ENCODE assay signal across 30 cellular contexts in the genomic region with DNA sequence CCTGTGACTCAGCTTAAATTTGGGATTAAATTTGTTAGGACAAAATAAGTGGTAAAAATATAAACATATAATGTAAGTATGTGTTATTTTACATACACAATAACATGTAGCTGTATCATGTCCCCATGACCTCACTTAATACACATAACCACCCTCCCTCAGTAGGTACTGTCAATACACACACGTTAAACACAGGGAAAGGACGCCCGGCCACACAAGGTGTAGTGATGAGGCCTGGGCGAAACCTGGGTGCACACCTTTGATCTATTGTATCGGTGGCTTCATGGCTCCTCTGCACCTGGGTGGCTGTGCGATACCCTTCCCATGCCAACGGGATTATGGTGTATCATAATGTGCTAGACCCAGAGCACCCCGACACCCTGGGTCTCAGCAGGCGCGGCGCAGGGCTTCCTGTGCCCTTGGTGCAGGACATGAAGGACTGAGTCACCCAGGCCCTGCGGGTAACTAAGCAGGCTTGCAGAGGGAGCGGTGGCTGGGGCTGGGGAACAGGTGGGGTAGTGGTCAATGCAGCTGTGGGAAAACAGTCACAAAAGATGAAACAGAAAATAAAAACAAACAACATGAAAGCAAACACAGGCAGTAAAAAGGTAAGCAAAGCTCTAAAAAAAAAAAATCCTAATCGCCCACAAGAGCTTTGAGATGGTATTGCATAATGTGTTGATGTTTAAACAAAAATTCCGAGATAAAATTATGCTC.
A peak's percentile ranks its signal among the peaks of the same experiment; 100 is the strongest.
DNase-seq lines count a peak whose midpoint lies in the region; ATAC-seq, FAIRE-seq and TF ChIP-seq lines count a peak whose summit lies in the region.
"Had no signal": no experiment of that assay in that cellular context is flagged by ENCODE, and none has a peak within 500 bp of the region (broad histone marks: within the 10 kb centered on the region; RNA-seq: fewer than 3 reads in every experiment).

No MANE protein-coding gene starts in this region.

- TF ChIP-seq CTCF in WTC11 (IDR thresholded peaks at IDR 0.05) (no peak), HepG2 (CRISPR knock-in tag; IDR thresholded peaks at IDR 0.05) (no peak), stomach (IDR thresholded peaks at IDR 0.05) (no peak), natural killer cell (IDR thresholded peaks at IDR 0.05) (no peak)

- H3K36me3 ChIP-seq in HepG2 (replicated peaks in 1 of 2; ENCODE audit: control insufficient read depth in 1 of 2, insufficient read depth in 2 of 2, low read length in 2 of 2) (no peaks in the 10 kb centered on the region), stomach (peaks cover 4 to 42% (median 24%) of the 10 kb centered on the region in 4 donors)
- H3K36me3 ChIP-seq: HAP-1 had no signal

- peak overlapping the region; percentile 92 for H3K4me2 ChIP-seq in HepG2 (ENCODE audit: low read depth, low read length)

- no peaks in the 10 kb centered on the region for H3K36me3 Mint-ChIP-seq in activated naive CD4-positive, alpha-beta T cell treated with anti-CD3 and anti-CD28 coated beads, Interleukin-2, amount 10 ng/mL, durations not matched to agents 7 days and 5 days
- H3K36me3 Mint-ChIP-seq in WTC11: no peaks in the 10 kb centered on the region; the same call in 1 of the 2 replicates
- no peaks in the 10 kb centered on the region for H3K36me3 Mint-ChIP-seq in natural killer cell
- H3K36me3 Mint-ChIP-seq: activated naive CD4-positive, alpha-beta T cell treated with anti-CD3 and anti-CD28 coated beads, Interleukin-2, amount 50 U/mL, for 72 hours; CD4-positive, CD25-positive, alpha-beta regulatory T cell; naive thymus-derived CD4-positive, alpha-beta T cell had no signal

- peak in 1 of 2 experiments; percentile 69; a peak in 2 of 4 replicates for TF ChIP-seq EP300 in HepG2 (IDR thresholded peaks at IDR 0.05; ENCODE audit: low read depth in 2 of 2, low read length in 2 of 2)
- TF ChIP-seq EP300 in HepG2 (CRISPR knock-in tag; IDR thresholded peaks at IDR 0.05; ENCODE audit: borderline replicate concordance): no peak
- TF ChIP-seq EP300 in stomach (IDR thresholded peaks at IDR 0.05): no peak

- H3K79me2 ChIP-seq in HepG2 (ENCODE audit: insufficient read depth, low read length): no peaks in the 10 kb centered on the region

- peak overlapping the region; percentile 63 for H3K9ac ChIP-seq in HepG2 (ENCODE audit: insufficient read depth, low read depth, low read length)

- no peak overlapping the region for H3K4me3 Mint-ChIP-seq in activated naive CD4-positive, alpha-beta T cell treated with anti-CD3 and anti-CD28 coated beads, Interleukin-2, amount 10 ng/mL, durations not matched to agents 7 days and 5 days
- H3K4me3 Mint-ChIP-seq in WTC11: no peak overlapping the region
- no peak overlapping the region for H3K4me3 Mint-ChIP-seq in natural killer cell
- H3K4me3 Mint-ChIP-seq: activated T-helper 1 cell treated with anti-CD3 and anti-CD28 coated beads, Interleukin-12 subunit alpha, Interleukin-12 subunit beta, Interleukin-2, Interleukin-4 antibody, amounts not matched to agents 30 ng/mL and 10 ng/mL and 1 ng/mL, durations not matched to agents 14 hours and 24 hours and 36 hours; CD4-positive, CD25-positive, alpha-beta regulatory T cell; mesothelial cell of epicardium; naive thymus-derived CD4-positive, alpha-beta T cell; stimulated activated naive CD8-positive, alpha-beta T cell treated with anti-CD3 and anti-CD28 coated beads, Interleukin-15, Interleukin-2, amounts not matched to agents 100 ng/mL and 50 ng/mL, for 24 hours had no signal

- TF ChIP-seq RAD21 in HepG2 (CRISPR knock-in tag; IDR thresholded peaks at IDR 0.05): no peak

- 5% methylated on average over 15 of the region's 15 CpGs for whole genome bisulfite sequencing in HepG2 (ENCODE audit: low lambda C conversion rate)
- WGBS in stomach, 5 donors: 71 to 85% (median 71%) methylated on average over 15 of the region's 15 CpGs

- H4K20me1 ChIP-seq in HepG2 (ENCODE audit: insufficient read depth, low read length): no peaks in the 10 kb centered on the region

- H3K4me1 ChIP-seq in HepG2 (ENCODE audit: insufficient read depth, low read length) (peaks cover 57% of the 10 kb centered on the region), stomach (peaks cover 0 to 28% (median 13%) of the 10 kb centered on the region in 4 donors)

- no TSS peak for BruUV-seq in HepG2 (replicated peaks; lab: Mats Ljungman, UMichigan)

- peak overlapping the region; percentile 24 for H3K27ac Mint-ChIP-seq in activated naive CD4-positive, alpha-beta T cell treated with anti-CD3 and anti-CD28 coated beads, Interleukin-2, amount 10 ng/mL, durations not matched to agents 7 days and 5 days
- peak overlapping the region; percentile 80 for H3K27ac Mint-ChIP-seq in WTC11
- no peak overlapping the region for H3K27ac Mint-ChIP-seq in natural killer cell
- H3K27ac Mint-ChIP-seq: activated T-helper 1 cell treated with anti-CD3 and anti-CD28 coated beads, Interleukin-12 subunit alpha, Interleukin-12 subunit beta, Interleukin-2, Interleukin-4 antibody, amounts not matched to agents 30 ng/mL and 10 ng/mL and 1 ng/mL, durations not matched to agents 14 hours and 24 hours and 36 hours; CD4-positive, CD25-positive, alpha-beta regulatory T cell; mesothelial cell of epicardium; naive thymus-derived CD4-positive, alpha-beta T cell; stimulated activated naive CD8-positive, alpha-beta T cell treated with anti-CD3 and anti-CD28 coated beads, Interleukin-15, Interleukin-2, amounts not matched to agents 100 ng/mL and 50 ng/mL, for 24 hours had no signal

- no peaks in the 10 kb centered on the region for H3K9me3 Mint-ChIP-seq in activated naive CD4-positive, alpha-beta T cell treated with anti-CD3 and anti-CD28 coated beads, Interleukin-2, amount 10 ng/mL, durations not matched to agents 7 days and 5 days
- no peaks in the 10 kb centered on the region for H3K9me3 Mint-ChIP-seq in WTC11
- H3K9me3 Mint-ChIP-seq in natural killer cell: no peaks in the 10 kb centered on the region
- H3K9me3 Mint-ChIP-seq: activated naive CD4-positive, alpha-beta T cell treated with anti-CD3 and anti-CD28 coated beads, Interleukin-2, amount 50 U/mL, for 72 hours; activated T-helper 1 cell treated with anti-CD3 and anti-CD28 coated beads, Interleukin-12 subunit alpha, Interleukin-12 subunit beta, Interleukin-2, Interleukin-4 antibody, amounts not matched to agents 30 ng/mL and 10 ng/mL and 1 ng/mL, durations not matched to agents 14 hours and 24 hours and 36 hours; CD4-positive, CD25-positive, alpha-beta regulatory T cell; mesothelial cell of epicardium; stimulated activated naive CD8-positive, alpha-beta T cell treated with anti-CD3 and anti-CD28 coated beads, Interleukin-15, Interleukin-2, amounts not matched to agents 100 ng/mL and 50 ng/mL, for 24 hours had no signal

- H3K27me3 Mint-ChIP-seq in activated naive CD4-positive, alpha-beta T cell treated with anti-CD3 and anti-CD28 coated beads, Interleukin-2, amount 10 ng/mL, durations not matched to agents 7 days and 5 days: peaks cover 19% of the 10 kb centered on the region
- H3K27me3 Mint-ChIP-seq in WTC11 (ENCODE audit: low read depth) (no peaks in the 10 kb centered on the region), natural killer cell (ENCODE audit: low read depth in 2 of 2) (peaks cover 0 to 6% of the 10 kb centered on the region in 2 donors)

- in situ Hi-C loops in HepG2 (cut with HindIII; ENCODE audit: extremely low pct_ligation_motif_present, low pct_unique_long_range_greater_than_20kb): no loop called here

- ATAC-seq in WTC11 (no peak), HepG2 (peak; percentile 92), natural killer cell (no peak), GM21576 (IDR thresholded peaks at IDR 0.05; ENCODE audit: unreplicated experiment) (no peak)
- ATAC-seq: activated naive CD4-positive, alpha-beta T cell treated with anti-CD3 and anti-CD28 coated beads, Interleukin-2, amount 50 U/mL, for 72 hours; esophagus mucosa; foreskin keratinocyte; left lobe of liver; naive thymus-derived CD4-positive, alpha-beta T cell; PC-3 had no signal

- no peak overlapping the region for H2AFZ ChIP-seq in HepG2 (ENCODE audit: low read length)

- CTCF ChIA-PET in activated naive CD4-positive, alpha-beta T cell treated with anti-CD3 and anti-CD28 coated beads, Interleukin-2, amount 10 ng/mL, durations not matched to agents 7 days and 5 days (lab: Charles Lee): no interaction called here
- CTCF ChIA-PET in WTC11 (lab: Charles Lee) (interaction anchor here (1.4 kb wide), 2 partner anchors 10 to 33 kb away, joined by 4 to 6 read pairs; no protein-coding TSS in a partner anchor), HepG2 (lab: Yijun Ruan, JAX; ENCODE audit: low intra/inter-chr PET ratio, low total read pairs) (no interaction called here)

- intact Hi-C loops in HepG2 (cut with micrococcal nuclease; ENCODE audit: unreplicated experiment): loop anchor here (1.0 kb wide), 1 partner anchor 14 kb away; no protein-coding TSS in a partner anchor
- intact Hi-C loops in stomach (cut with DNase I; ENCODE audit: low total_unique reads): no loop called here
- intact Hi-C loops in natural killer cell (cut with micrococcal nuclease): no loop called here

- POLR2A ChIA-PET in WTC11 (lab: Charles Lee) (no interaction called here), HepG2 (lab: Yijun Ruan, JAX) (interaction anchor here (0.5 to 2.2 kb wide), 4 partner anchors 8 to 81 kb away, joined by 3 to 30 read pairs (median 13); no protein-coding TSS in a partner anchor)

- no peaks in the 10 kb centered on the region for H3K4me1 Mint-ChIP-seq in activated naive CD4-positive, alpha-beta T cell treated with anti-CD3 and anti-CD28 coated beads, Interleukin-2, amount 10 ng/mL, durations not matched to agents 7 days and 5 days
- peaks cover 76% of the 10 kb centered on the region for H3K4me1 Mint-ChIP-seq in WTC11
- H3K4me1 Mint-ChIP-seq in natural killer cell: no peaks in the 10 kb centered on the region
- H3K4me1 Mint-ChIP-seq: CD4-positive, CD25-positive, alpha-beta regulatory T cell; naive thymus-derived CD4-positive, alpha-beta T cell had no signal

- peak; percentile 56 for FAIRE-seq in HepG2 (lab: Jason Lieb, UNC)
- FAIRE-seq: colon had no signal

- no peak for DNase-seq in activated naive CD4-positive, alpha-beta T cell treated with anti-CD3 and anti-CD28 coated beads, Interleukin-2, amount 10 ng/mL, durations not matched to agents 7 days and 5 days
- no peak for DNase-seq in activated naive CD4-positive, alpha-beta T cell treated with Interleukin-2 at 50 U/mL for 16 hours
- DNase-seq in WTC11 (ENCODE audit: low spot score): no peak
- DNase-seq in HepG2 (ENCODE audit: low spot score): peak; percentile 42
- peak; percentile 41 for DNase-seq in stomach
- DNase-seq in natural killer cell: no peak
- DNase-seq in hippocampal formation (lab: John Stamatoyannopoulos, UW): no peak
- DNase-seq: 8988T; activated CD4-positive, CD25-positive, alpha-beta regulatory T cell; anterior cingulate cortex; CD4-positive, CD25-positive, alpha-beta regulatory T cell; effector memory CD4-positive, alpha-beta T cell; foreskin keratinocyte; naive thymus-derived CD4-positive, alpha-beta T cell; NCI-H1048; NCI-H1694 treated with DMSO at 0.1 percent for 48 hours; NCI-H2171 treated with DMSO at 0.1 percent for 48 hours; NCI-H510A treated with DMSO at 0.1 percent for 48 hours; NK-92 treated with Interleukin-12 subunit alpha and Interleukin-12 subunit beta, amount 100 ng/mL, for 24 hours; PC-3; SHP77 had no signal

- TF ChIP-seq POLR2A in HepG2 (IDR thresholded peaks at IDR 0.05; ENCODE audit: insufficient read depth in 1 of 2, low read depth in 2 of 2, low read length in 2 of 2) (0 out of 4 replicates have a peak, but pooled peaks of 1 of the 2 experiments have one; percentile 18), stomach (IDR thresholded peaks at IDR 0.05) (no peak)

- H3K27ac ChIP-seq in HepG2 (ENCODE audit: extremely low read length, insufficient read depth, low read length) (peak overlapping the region; percentile 59), stomach (peak overlapping the region in 3 of 5 donors; percentile 7 to 45 (median 37))
- H3K27ac ChIP-seq: foreskin keratinocyte had no signal

- peak overlapping the region; percentile 18 to 74 (median 53) for H3K4me3 ChIP-seq in HepG2 (replicated peaks in 1 of 3; ENCODE audit: insufficient read depth in 1 of 3, low read depth in 2 of 3, low read length in 3 of 3)
- no peak overlapping the region for H3K4me3 ChIP-seq in stomach
- H3K4me3 ChIP-seq: HAP-1 had no signal

- H3K9me3 ChIP-seq in HepG2 (ENCODE audit: low read length) (no peaks in the 10 kb centered on the region), stomach (no peaks in the 10 kb centered on the region)
- H3K9me3 ChIP-seq: HAP-1 had no signal

- H3K27me3 ChIP-seq in HepG2 (ENCODE audit: control insufficient read depth in 1 of 2, insufficient read depth in 2 of 2, low read length in 2 of 2): no peaks in the 10 kb centered on the region
- H3K27me3 ChIP-seq in stomach: no peaks in the 10 kb centered on the region
- H3K27me3 ChIP-seq: foreskin keratinocyte had no signal

Comparison
In these comparisons a context has a peak if more than half of its experiments do, and no peak if none do; other contexts are left out.
1. DNase-seq: peak in HepG2 (single experiment) and stomach (single experiment); none in activated naive CD4-positive, alpha-beta T cell treated with anti-CD3 and anti-CD28 coated beads, Interleukin-2, amount 10 ng/mL, durations not matched to agents 7 days and 5 days (single experiment), activated naive CD4-positive, alpha-beta T cell treated with Interleukin-2 at 50 U/mL for 16 hours (single experiment), WTC11 (single experiment), natural killer cell (single experiment) and hippocampal formation (0 of 2).
2. H3K27ac Mint-ChIP-seq: peak in activated naive CD4-positive, alpha-beta T cell treated with anti-CD3 and anti-CD28 coated beads, Interleukin-2, amount 10 ng/mL, durations not matched to agents 7 days and 5 days (single experiment) and WTC11 (single experiment); none in natural killer cell (0 of 2).
3. H3K4me3 ChIP-seq: peak in HepG2 (3 of 3); none in stomach (0 of 4).